ENCODE assay signal across 8 cellular contexts in the genomic region with DNA sequence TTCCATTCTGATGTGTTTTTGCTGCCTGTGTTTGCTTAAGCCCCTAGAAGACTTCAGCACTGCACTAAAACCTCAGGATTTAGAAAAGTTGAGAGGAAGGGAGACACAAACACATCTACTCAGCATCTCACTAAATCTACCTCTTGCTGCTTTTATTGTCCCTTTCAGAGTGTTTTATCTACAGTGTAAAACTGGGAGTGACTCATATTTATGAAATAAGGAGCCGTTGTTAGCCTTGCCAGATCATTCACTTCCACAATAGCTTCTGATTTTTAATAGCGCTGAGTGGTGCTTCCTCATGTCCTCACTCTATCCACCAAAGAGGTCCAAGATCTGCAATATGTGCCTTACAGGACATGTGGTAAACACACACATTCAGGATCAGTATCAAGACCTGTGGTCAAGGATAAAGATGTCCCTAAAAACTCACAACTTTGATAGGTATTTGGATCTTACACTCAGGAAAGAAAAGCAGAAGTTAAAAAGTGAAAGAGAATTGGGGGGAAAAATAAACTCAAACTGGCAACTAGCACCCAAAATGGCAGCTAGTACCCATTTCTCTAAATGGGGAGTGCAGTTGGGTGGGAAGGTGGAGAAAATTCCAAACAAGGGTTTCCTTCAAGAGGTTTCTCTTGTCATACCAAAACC. TPM values are rescaled to one million over a fixed set of nuclear protein-coding genes. Genes with fewer than 3 reads are reported as not detected.
DNase-seq lines count a peak whose midpoint lies in the region; ATAC-seq and TF ChIP-seq lines count a peak whose summit lies in the region.

No MANE protein-coding gene starts in this region.

- H2BK5ac ChIP-seq in mesenchymal stem cell (ENCODE audit: low read depth, low read length, poor library complexity, severe bottlenecking): peak overlapping the region; percentile 68

- no peak overlapping the region for H4K8ac ChIP-seq in mesenchymal stem cell (ENCODE audit: low read length)

- no peaks in the 10 kb centered on the region for H3K36me3 ChIP-seq in mesenchymal stem cell (ENCODE audit: control insufficient read depth in 1 of 2, insufficient read depth in 2 of 2, low read depth in 1 of 2, low read length in 2 of 2)

- no peak for TF ChIP-seq CTCF in activated B cell treated with CpG ODN at 0.5 μM for 24 hours (IDR thresholded peaks at IDR 0.05)
- TF ChIP-seq CTCF in omental fat pad (IDR thresholded peaks at IDR 0.05): no peak

- no peak overlapping the region for H2AFZ ChIP-seq in mesenchymal stem cell (ENCODE audit: low read depth, low read length)

- no peaks in the 10 kb centered on the region for H3K27me3 ChIP-seq in mesenchymal stem cell (ENCODE audit: control insufficient read depth in 1 of 2, insufficient read depth in 1 of 2, low read length in 2 of 2)

- H3K9ac ChIP-seq in mesenchymal stem cell (ENCODE audit: low read length): peak overlapping the region; percentile 36

- peak overlapping the region; percentile 88 for H3K27ac ChIP-seq in mesenchymal stem cell (ENCODE audit: low read length, poor library complexity, severe bottlenecking)

- DNase-seq in activated B cell treated with CpG ODN at 0.5 μM for 24 hours (no peak), mesenchymal stem cell (peak; percentile 55), NCI-H2081 treated with DMSO at 0.1 percent for 48 hours (lab: John Stamatoyannopoulos, UW) (no peak), mucosa of gallbladder (ENCODE audit: low spot score) (no peak), omental fat pad (ENCODE audit: low spot score) (no peak), middle frontal gyrus (ENCODE audit: extremely low spot score, low spot score) (no peak)

- peak overlapping the region in 1 of 2 experiments; percentile 28 for H3K4me3 ChIP-seq in mesenchymal stem cell (ENCODE audit: insufficient read depth in 1 of 2, low read depth in 1 of 2, low read length in 2 of 2)

- peak overlapping the region; percentile 42 for H3K4me3 Mint-ChIP-seq in activated B cell treated with CpG ODN at 0.5 μM for 24 hours

- no peak overlapping the region for H3K4ac ChIP-seq in mesenchymal stem cell (ENCODE audit: low read depth in 1 of 2, low read length in 2 of 2)

- CTCF ChIA-PET in activated B cell treated with CpG ODN at 0.5 μM for 24 hours (lab: Charles Lee): no interaction called here

- H3K27me3 Mint-ChIP-seq in activated B cell treated with CpG ODN at 0.5 μM for 24 hours: no peaks in the 10 kb centered on the region

- no peak overlapping the region for H3K4me2 ChIP-seq in mesenchymal stem cell (ENCODE audit: low read length, poor library complexity, severe bottlenecking)

- H2BK12ac ChIP-seq in mesenchymal stem cell (ENCODE audit: low read length in 2 of 2): no peak overlapping the region

- peaks cover 68% of the 10 kb centered on the region for H3K4me1 Mint-ChIP-seq in activated B cell treated with CpG ODN at 0.5 μM for 24 hours

- peak overlapping the region in 1 of 2 experiments; percentile 64 for H3K18ac ChIP-seq in mesenchymal stem cell (ENCODE audit: low read depth in 1 of 2, low read length in 2 of 2)

- peaks cover 4% of the 10 kb centered on the region for H3K9me3 Mint-ChIP-seq in activated B cell treated with CpG ODN at 0.5 μM for 24 hours

- 27% methylated on average over 2 of the region's 2 CpGs for WGBS in mesenchymal stem cell

- H3K79me1 ChIP-seq in mesenchymal stem cell (replicated peaks; ENCODE audit: low read length, poor library complexity, severe bottlenecking): peaks cover 15% of the 10 kb centered on the region

- H3K9me3 ChIP-seq in mesenchymal stem cell (ENCODE audit: control insufficient read depth, low read length): peaks cover 9% of the 10 kb centered on the region

- H2AK5ac ChIP-seq in mesenchymal stem cell (ENCODE audit: low read length, severe bottlenecking): no peak overlapping the region

- peak overlapping the region; percentile 47 for H3K27ac Mint-ChIP-seq in activated B cell treated with CpG ODN at 0.5 μM for 24 hours

- H2BK120ac ChIP-seq in mesenchymal stem cell (ENCODE audit: low read depth, low read length): no peak overlapping the region

- peaks cover 6% of the 10 kb centered on the region for H3K4me1 ChIP-seq in mesenchymal stem cell (ENCODE audit: control insufficient read depth, insufficient read depth, low read depth, low read length)

- H3K36me3 Mint-ChIP-seq in activated B cell treated with CpG ODN at 0.5 μM for 24 hours (ENCODE audit: low read depth): peaks cover 79% of the 10 kb centered on the region

- H2BK15ac ChIP-seq in mesenchymal stem cell (ENCODE audit: low read depth, poor library complexity, severe bottlenecking): no peak overlapping the region

- intact Hi-C loops in activated B cell treated with CpG ODN at 0.5 μM for 24 hours (cut with micrococcal nuclease): loop anchor here (1.0 kb wide), 1 partner anchor 15 kb away; no protein-coding TSS in a partner anchor

- ATAC-seq in GM18499 (IDR thresholded peaks at IDR 0.05; ENCODE audit: insufficient read depth, unreplicated experiment) (peak; percentile 8), HG02840 (IDR thresholded peaks at IDR 0.05; ENCODE audit: low FRiP score, unreplicated experiment) (peak; percentile 10), activated B cell treated with CpG ODN at 0.5 μM for 24 hours (ENCODE audit: low read depth) (peak; percentile 28), omental fat pad (ENCODE audit: low FRiP score) (no peak)

- H3K14ac ChIP-seq in mesenchymal stem cell (ENCODE audit: low read length in 2 of 2): no peak overlapping the region

- no peak overlapping the region for H4K91ac ChIP-seq in mesenchymal stem cell (ENCODE audit: low read length)

- POLR2A ChIA-PET in activated B cell treated with CpG ODN at 0.5 μM for 24 hours (lab: Charles Lee): interaction anchor here (1.0 to 2.3 kb wide), 3 partner anchors 15 to 52 kb away, joined by 4 to 21 read pairs (median 5); partner anchors contain the start of gene DUSP10

- no peak overlapping the region for H3K23ac ChIP-seq in mesenchymal stem cell (ENCODE audit: low read length in 2 of 2)

RNA-seq across cellular contexts. Expression of gene DUSP10, which starts 16.1 kb away (rescaled TPM):
- total RNA-seq in activated B cell treated with CpG ODN at 0.5 μM for 24 hours (36.6 and 39.5 TPM in 2 replicates), mucosa of gallbladder (9.2 TPM), omental fat pad (10 to 100 TPM in 2 of 4 donors, 1 to 10 TPM in 2; 3.1 to 13.0 (median 10.2) TPM)
- polyA plus RNA-seq in mesenchymal stem cell (2013, experiment 1 of 2): 46.8 TPM
- polyA plus RNA-seq in mesenchymal stem cell (2013, experiment 2 of 2): 45.6 TPM
